In the genomic region with DNA sequence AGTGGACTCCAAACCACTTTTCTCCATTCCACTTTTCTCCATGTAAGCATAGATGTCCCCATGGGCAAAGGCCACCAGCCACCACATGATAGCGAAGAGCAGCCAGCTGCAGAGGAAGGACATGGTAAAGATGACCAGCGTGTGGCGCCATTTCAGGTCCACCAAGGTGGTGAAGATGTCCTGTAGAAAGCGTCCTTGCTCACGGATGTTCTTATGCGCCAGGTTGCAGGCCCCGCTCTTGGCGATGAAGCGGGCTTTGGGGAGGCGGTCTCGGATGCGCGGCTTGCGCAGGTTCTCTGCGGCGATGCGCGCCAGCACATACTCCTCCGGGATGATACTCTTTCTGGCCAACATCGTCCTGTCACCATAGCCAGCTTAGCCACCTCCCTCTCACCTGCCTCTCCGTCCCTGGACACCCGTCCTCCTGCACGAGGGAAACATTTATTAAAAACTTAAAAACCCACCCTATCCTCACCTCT, we compare ENCODE assay signal across 9 cellular contexts. TPM values are rescaled to one million over a fixed set of nuclear protein-coding genes. Genes with fewer than 3 reads are reported as not detected.
DNase-seq lines count a peak whose midpoint lies in the region; ATAC-seq and TF ChIP-seq lines count a peak whose summit lies in the region.
"Had no signal": no experiment of that assay in that cellular context is flagged by ENCODE, and none has a peak within 500 bp of the region (broad histone marks: within the 10 kb centered on the region; RNA-seq: fewer than 3 reads in every experiment).

No MANE protein-coding gene starts in this region.

- no peaks in the 10 kb centered on the region for H4K20me1 ChIP-seq in IMR-90 (ENCODE audit: insufficient read depth, low read length)

- H3K23ac ChIP-seq in IMR-90 (ENCODE audit: low read depth, low read length): peak overlapping the region; percentile 78; the same call in 1 of the 2 replicates

- intact Hi-C loops in IMR-90 (cut with micrococcal nuclease): no loop called here

- H3K27me3 ChIP-seq in IMR-90 (ENCODE audit: control insufficient read depth, insufficient read depth, low read length): no peaks in the 10 kb centered on the region
- no peaks in the 10 kb centered on the region for H3K27me3 ChIP-seq in endocrine pancreas (ENCODE audit: control insufficient read depth, insufficient read depth, low read length)
- peaks cover 23% of the 10 kb centered on the region for H3K27me3 ChIP-seq in mucosa of stomach (ENCODE audit: control insufficient read depth, insufficient read depth, low read length)

- POLR2A ChIA-PET in IMR-90 (lab: Charles Lee; ENCODE audit: unreplicated experiment): no interaction called here

- H2AK9ac ChIP-seq in IMR-90 (replicated peaks; ENCODE audit: low read depth, low read length, poor library complexity): no peak overlapping the region

- H4K91ac ChIP-seq in IMR-90 (ENCODE audit: insufficient read depth, low read depth, low read length): no peak overlapping the region

- no peak overlapping the region; the same call in 1 of the 2 replicates for H3K9ac ChIP-seq in IMR-90 (ENCODE audit: low read depth, low read length)
- peak overlapping the region; percentile 7 for H3K9ac ChIP-seq in endocrine pancreas (ENCODE audit: control insufficient read depth, insufficient read depth, low read length)
- no peak overlapping the region for H3K9ac ChIP-seq in mucosa of stomach (ENCODE audit: low read length)

- H2AFZ ChIP-seq in IMR-90 (replicated peaks; ENCODE audit: low read length, poor library complexity): peak overlapping the region; percentile 80

- no peaks in the 10 kb centered on the region for H3K36me3 ChIP-seq in IMR-90 (ENCODE audit: control insufficient read depth, insufficient read depth, low read length)
- no peaks in the 10 kb centered on the region for H3K36me3 ChIP-seq in endocrine pancreas (ENCODE audit: control insufficient read depth, insufficient read depth, low read length)
- H3K36me3 ChIP-seq in mucosa of stomach (ENCODE audit: control insufficient read depth, insufficient read depth, low read length): no peaks in the 10 kb centered on the region

- H4K5ac ChIP-seq in IMR-90 (ENCODE audit: low read depth, low read length): no peak overlapping the region

- H3K56ac ChIP-seq in IMR-90 (ENCODE audit: extremely low read depth, insufficient read depth, low read length): no peak overlapping the region

- TF ChIP-seq RAD21 in IMR-90 (IDR thresholded peaks at IDR 0.05; ENCODE audit: low read length): no peak

- H2AK5ac ChIP-seq in IMR-90 (ENCODE audit: low read depth, low read length): peak overlapping the region; percentile 77

- DNase-seq in AG10803 (ENCODE audit: low read depth) (peak; percentile 4), IMR-90 (peak; percentile 23), GF-D8 (lab: John Stamatoyannopoulos, UW) (no peak), NCI-H1436 treated with DMSO at 0.1 percent for 48 hours (lab: John Stamatoyannopoulos, UW) (no peak), NCI-H1694 treated with DMSO at 0.1 percent for 48 hours (lab: John Stamatoyannopoulos, UW) (no peak)
- no peak for DNase-seq in central memory CD4-positive, alpha-beta T cell
- DNase-seq: activated T-cell treated with anti-CD3 and anti-CD28 coated beads, Interleukin-2, amount 50 U/mL, for 4 hours had no signal

- no peak for TF ChIP-seq POLR2A in IMR-90 (IDR thresholded peaks at IDR 0.05; ENCODE audit: low read depth, low read length)

- H3K4me1 ChIP-seq in IMR-90 (ENCODE audit: control insufficient read depth, insufficient read depth, low read length): peaks cover 2% of the 10 kb centered on the region; the same call in 1 of the 2 replicates
- peaks cover 15% of the 10 kb centered on the region for H3K4me1 ChIP-seq in endocrine pancreas (ENCODE audit: control insufficient read depth, insufficient read depth, low read length)
- no peaks in the 10 kb centered on the region for H3K4me1 ChIP-seq in mucosa of stomach (ENCODE audit: control insufficient read depth, insufficient read depth, low read length)

- dilution Hi-C loops in IMR-90 (cut with HindIII; ENCODE audit: low sequenced_read_pairs, unreplicated experiment): no loop called here

- peak overlapping the region; percentile 52; the same call in 1 of the 2 replicates for H3K4ac ChIP-seq in IMR-90 (ENCODE audit: low read depth, low read length)

- WGBS in IMR-90 (ENCODE audit: extremely low coverage in 2 of 2, insufficient read length in 1 of 2), 2 experiments: 41% methylated on average over 14 of the region's 23 CpGs; no CpG with 5 or more reads in 1 of the 2 experiments

- no peak overlapping the region; the same call in 1 of the 2 replicates for H3K14ac ChIP-seq in IMR-90 (replicated peaks; ENCODE audit: low read depth, low read length)

- peak overlapping the region; percentile 38; the same call in 1 of the 2 replicates for H2BK120ac ChIP-seq in IMR-90 (ENCODE audit: low read depth, low read length)

- in situ Hi-C loops in IMR-90 (cut with MboI; ENCODE audit: low sequenced_read_pairs): no loop called here

- BruUV-seq in IMR-90 (replicated peaks; lab: Mats Ljungman, UMichigan): no TSS peak

- no peak overlapping the region for H3K27ac ChIP-seq in IMR-90 (ENCODE audit: insufficient read depth, low read length)

- H3K9me1 ChIP-seq in IMR-90 (ENCODE audit: insufficient read depth, low read length): no peaks in the 10 kb centered on the region

- H2BK5ac ChIP-seq in IMR-90 (ENCODE audit: low read depth, low read length, poor library complexity, severe bottlenecking): peak overlapping the region; percentile 35

- peak overlapping the region; percentile 89 for H3K4me2 ChIP-seq in IMR-90 (ENCODE audit: low read depth, low read length)

- H3K18ac ChIP-seq in IMR-90 (ENCODE audit: low read depth, low read length): no peak overlapping the region

- peak overlapping the region; percentile 67; the same call in 1 of the 2 replicates for H2BK20ac ChIP-seq in IMR-90 (ENCODE audit: low read depth, low read length)

- H3K9me3 ChIP-seq in IMR-90 (ENCODE audit: control insufficient read depth, insufficient read depth, low read length): no peaks in the 10 kb centered on the region
- no peaks in the 10 kb centered on the region for H3K9me3 ChIP-seq in endocrine pancreas (ENCODE audit: control insufficient read depth, low read length)
- no peaks in the 10 kb centered on the region for H3K9me3 ChIP-seq in mucosa of stomach (ENCODE audit: control insufficient read depth, low read length)

- peak overlapping the region; percentile 1; the same call in 1 of the 3 replicates for H2BK15ac ChIP-seq in IMR-90 (ENCODE audit: low read depth, low read length)

- CTCF ChIA-PET in IMR-90 (lab: Yijun Ruan, JAX): interaction anchor here (0.9 to 1.9 kb wide), 4 partner anchors 9 to 562 kb away, joined by 3 to 5 read pairs (median 4); no protein-coding TSS in a partner anchor

- H4K8ac ChIP-seq in IMR-90 (ENCODE audit: low read depth in 2 of 2, low read length in 2 of 2): peak overlapping the region in 1 of 2 experiments; percentile 44; a peak in 2 of 4 replicates

- peaks cover 0 to 7% of the 10 kb centered on the region in 2 experiments; a peak in 2 of 4 replicates for H3K79me1 ChIP-seq in IMR-90 (ENCODE audit: low read depth in 1 of 2, low read length in 2 of 2)

- no peak for ATAC-seq in IMR-90 (ENCODE audit: low read depth)

- peak; percentile 31 for TF ChIP-seq CTCF in AG10803 (conservative IDR thresholded peaks at IDR 0.05; ENCODE audit: low read length)
- peak; percentile 26; the same call in 1 of the 2 replicates for TF ChIP-seq CTCF in IMR-90 (conservative IDR thresholded peaks at IDR 0.05; ENCODE audit: low read depth, low read length)

- H3K4me3 ChIP-seq in AG10803 (ENCODE audit: low read length) (peak overlapping the region; percentile 60), IMR-90 (ENCODE audit: insufficient read depth, low read depth, low read length) (no peak overlapping the region), endocrine pancreas (ENCODE audit: control insufficient read depth, insufficient read depth, low read length) (peak overlapping the region; percentile 94), mucosa of stomach (ENCODE audit: low read length) (peak overlapping the region; percentile 14)

TF ChIP-seq in IMR-90, 13 proteins besides CTCF, POLR2A, EP300 and RAD21 (continues in another document):
- TF ChIP-seq MAFK (IDR thresholded peaks at IDR 0.05; ENCODE audit: low read depth, low read length) (no peak), CHD1 (IDR thresholded peaks at IDR 0.05; ENCODE audit: low read depth, low read length) (no peak), FOS (IDR thresholded peaks at IDR 0.05; ENCODE audit: low read depth, low read length) (no peak), BHLHE40 (IDR thresholded peaks at IDR 0.05; ENCODE audit: low read depth, low read length) (no peak), MAZ (IDR thresholded peaks at IDR 0.05; ENCODE audit: borderline replicate concordance, low read depth, low read length) (no peak), MXI1 (IDR thresholded peaks at IDR 0.05; ENCODE audit: borderline replicate concordance, low read depth, low read length) (no peak), RCOR1 (IDR thresholded peaks at IDR 0.05; ENCODE audit: insufficient replicate concordance, low read length) (no peak), RFX5 (IDR thresholded peaks at IDR 0.05; ENCODE audit: low read depth, low read length) (no peak), SMC3 (IDR thresholded peaks at IDR 0.05; ENCODE audit: low read depth, low read length) (no peak), CEBPB (IDR thresholded peaks at IDR 0.05; ENCODE audit: low read depth, low read length) (no peak)
- TF ChIP-seq, protein P1, sequence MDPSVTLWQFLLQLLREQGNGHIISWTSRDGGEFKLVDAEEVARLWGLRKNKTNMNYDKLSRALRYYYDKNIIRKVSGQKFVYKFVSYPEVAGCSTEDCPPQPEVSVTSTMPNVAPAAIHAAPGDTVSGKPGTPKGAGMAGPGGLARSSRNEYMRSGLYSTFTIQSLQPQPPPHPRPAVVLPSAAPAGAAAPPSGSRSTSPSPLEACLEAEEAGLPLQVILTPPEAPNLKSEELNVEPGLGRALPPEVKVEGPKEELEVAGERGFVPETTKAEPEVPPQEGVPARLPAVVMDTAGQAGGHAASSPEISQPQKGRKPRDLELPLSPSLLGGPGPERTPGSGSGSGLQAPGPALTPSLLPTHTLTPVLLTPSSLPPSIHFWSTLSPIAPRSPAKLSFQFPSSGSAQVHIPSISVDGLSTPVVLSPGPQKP (IDR thresholded peaks at IDR 0.05; ENCODE audit: borderline replicate concordance, low read depth, low read length): no peak
- TF ChIP-seq, protein P2, sequence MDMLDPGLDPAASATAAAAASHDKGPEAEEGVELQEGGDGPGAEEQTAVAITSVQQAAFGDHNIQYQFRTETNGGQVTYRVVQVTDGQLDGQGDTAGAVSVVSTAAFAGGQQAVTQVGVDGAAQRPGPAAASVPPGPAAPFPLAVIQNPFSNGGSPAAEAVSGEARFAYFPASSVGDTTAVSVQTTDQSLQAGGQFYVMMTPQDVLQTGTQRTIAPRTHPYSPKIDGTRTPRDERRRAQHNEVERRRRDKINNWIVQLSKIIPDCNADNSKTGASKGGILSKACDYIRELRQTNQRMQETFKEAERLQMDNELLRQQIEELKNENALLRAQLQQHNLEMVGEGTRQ (IDR thresholded peaks at IDR 0.05; ENCODE audit: low read depth, low read length): no peak

RNA-seq across cellular contexts. Expression of a gene that starts 1.2 kb away (rescaled TPM):
- total RNA-seq in IMR-90 (2012; rRNA removed): 13.9 and 15.8 TPM in 2 replicates
- polyA plus RNA-seq in IMR-90 (2012; rRNA removed): 7.2 and 8.0 TPM in 2 replicates
- polyA plus RNA-seq in IMR-90 (2012; cell fraction: cytosol; rRNA removed): 4.3 and 4.9 TPM in 2 replicates
- 1.5 and 2.6 TPM in 2 replicates for polyA plus RNA-seq in IMR-90 (2012; cell fraction: nucleus; rRNA removed; ENCODE audit: low replicate concordance)
- total RNA-seq: activated T-cell treated with anti-CD3 and anti-CD28 coated beads, Interleukin-2, amount 50 U/mL, for 4 hours had no signal

Comparison
In these comparisons a context has a peak if more than half of its experiments do, and no peak if none do; other contexts are left out.
1. DNase-seq: peak in AG10803 (single experiment) and IMR-90 (single experiment); none in central memory CD4-positive, alpha-beta T cell (single experiment), GF-D8 (single experiment), NCI-H1436 treated with DMSO at 0.1 percent for 48 hours (single experiment) and NCI-H1694 treated with DMSO at 0.1 percent for 48 hours (single experiment).